4 cellular contexts compared by ENCODE assay signal in the genomic region with DNA sequence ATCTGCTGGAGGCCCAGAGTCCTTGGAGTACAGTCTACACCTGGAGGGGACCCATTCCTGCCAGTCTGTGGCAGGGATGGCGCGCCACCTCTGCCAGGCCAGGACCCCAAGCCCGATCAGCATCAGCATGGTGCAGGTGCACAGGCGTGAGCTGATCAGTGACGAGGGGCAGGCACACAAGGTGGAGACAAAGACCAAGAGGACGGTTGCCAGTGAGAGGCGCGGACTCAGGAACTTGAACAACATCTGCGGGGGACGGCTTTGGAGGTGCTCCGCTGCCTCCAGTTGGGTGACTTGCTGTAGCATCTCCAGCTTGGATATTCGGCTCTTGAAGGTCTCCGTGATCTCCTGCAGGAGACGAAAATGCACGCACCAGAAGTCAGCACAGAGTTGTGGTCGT. TPM values are rescaled to one million over a fixed set of nuclear protein-coding genes. Genes with fewer than 3 reads are reported as not detected.
"Had no signal": no experiment of that assay in that cellular context is flagged by ENCODE, and none has a peak within 500 bp of the region (broad histone marks: within the 10 kb centered on the region; RNA-seq: fewer than 3 reads in every experiment).

No MANE protein-coding gene starts in this region.

RNA-seq across cellular contexts. Expression of a gene that starts 14.1 kb away (rescaled TPM):
- total RNA-seq: LHCN-M2, M059J, MCF 10A, NCI-H460 had no signal

RNA-seq across cellular contexts. Expression of a gene that starts 23.8 kb away (rescaled TPM):
- total RNA-seq: LHCN-M2, M059J, MCF 10A, NCI-H460 had no signal

RNA-seq across cellular contexts. Expression of a gene that starts 51.2 kb away (rescaled TPM):
- total RNA-seq: LHCN-M2, M059J, MCF 10A, NCI-H460 had no signal
